Comparison of ENCODE assay signal across 8 cellular contexts in genomic region chr6:31621991-31622390, GRCh38. TPM values are rescaled to one million over a fixed set of nuclear protein-coding genes. Genes with fewer than 3 reads are reported as not detected.
DNase-seq lines count a peak whose midpoint lies in the region; ATAC-seq and TF ChIP-seq lines count a peak whose summit lies in the region.

No MANE protein-coding gene starts in this region.

- H3K36me3 Mint-ChIP-seq in activated T-cell treated with anti-CD3 and anti-CD28 coated beads, Interleukin-2, amount 50 U/mL, for 4 hours (ENCODE audit: insufficient read depth) = peaks cover 36% of the 10 kb centered on the region
- H3K36me3 Mint-ChIP-seq in activated T-helper 2 cell treated with anti-CD3 and anti-CD28 coated beads, Interferon-gamma antibody, Interleukin-2, Interleukin-4, amounts not matched to agents 10 μg/mL and 5 μg/mL and 100 μg/mL, durations not matched to agents 14 hours and 24 hours and 36 hours (ENCODE audit: low read depth) = peaks cover 59% of the 10 kb centered on the region

- H3K4me3 Mint-ChIP-seq in activated T-cell treated with anti-CD3 and anti-CD28 coated beads, Interleukin-2, amount 50 U/mL, for 4 hours = peak overlapping the region; percentile 92
- peak overlapping the region; percentile 94 for H3K4me3 Mint-ChIP-seq in activated T-helper 2 cell treated with anti-CD3 and anti-CD28 coated beads, Interferon-gamma antibody, Interleukin-2, Interleukin-4, amounts not matched to agents 10 μg/mL and 5 μg/mL and 100 μg/mL, durations not matched to agents 14 hours and 24 hours and 36 hours (ENCODE audit: low read depth)

- intact Hi-C loops in activated T-helper 2 cell treated with anti-CD3 and anti-CD28 coated beads, Interferon-gamma antibody, Interleukin-2, Interleukin-4, amounts not matched to agents 10 μg/mL and 5 μg/mL and 100 μg/mL, durations not matched to agents 14 hours and 24 hours and 36 hours (cut with micrococcal nuclease) = loop anchor here (2.0 kb wide), 1 partner anchor 117 kb away; no protein-coding TSS in a partner anchor

- H3K27me3 ChIP-seq in iPS-20b (ENCODE audit: insufficient read depth, low read length) = no peaks in the 10 kb centered on the region
- H3K27me3 ChIP-seq in thoracic aorta (replicated peaks; ENCODE audit: insufficient read depth) = no peaks in the 10 kb centered on the region

- H3K4me3 ChIP-seq in iPS-20b (ENCODE audit: low read length) = peak overlapping the region; percentile 84
- H3K4me3 ChIP-seq in thoracic aorta = peak overlapping the region; percentile 96

- H3K9me3 ChIP-seq in iPS-20b (ENCODE audit: insufficient read depth, low read depth, low read length) (no peaks in the 10 kb centered on the region), thoracic aorta (no peaks in the 10 kb centered on the region)

- no peak overlapping the region for H3K27ac ChIP-seq in iPS-20b (ENCODE audit: low read length)
- peak overlapping the region; percentile 96 to 97 for H3K27ac ChIP-seq in thoracic aorta

- peaks cover 10% of the 10 kb centered on the region; the same call in 1 of the 2 replicates for H3K4me1 ChIP-seq in iPS-20b (ENCODE audit: insufficient read depth, low read length)
- peaks cover 6 to 20% of the 10 kb centered on the region in 2 donors for H3K4me1 ChIP-seq in thoracic aorta (ENCODE audit: control insufficient read depth in 1 of 2, low read depth in 2 of 2)

- peak overlapping the region; percentile 93 for H3K27ac Mint-ChIP-seq in activated T-helper 2 cell treated with anti-CD3 and anti-CD28 coated beads, Interferon-gamma antibody, Interleukin-2, Interleukin-4, amounts not matched to agents 10 μg/mL and 5 μg/mL and 100 μg/mL, durations not matched to agents 14 hours and 24 hours and 36 hours

- TF ChIP-seq CTCF in thoracic aorta (IDR thresholded peaks at IDR 0.05) = no peak

- no peaks in the 10 kb centered on the region for H3K9me3 Mint-ChIP-seq in activated T-cell treated with anti-CD3 and anti-CD28 coated beads, Interleukin-2, amount 50 U/mL, for 4 hours
- H3K9me3 Mint-ChIP-seq in activated T-helper 2 cell treated with anti-CD3 and anti-CD28 coated beads, Interferon-gamma antibody, Interleukin-2, Interleukin-4, amounts not matched to agents 10 μg/mL and 5 μg/mL and 100 μg/mL, durations not matched to agents 14 hours and 24 hours and 36 hours = no peaks in the 10 kb centered on the region

- H3K36me3 ChIP-seq in iPS-20b (ENCODE audit: insufficient read depth, low read depth, low read length) = peaks cover 55% of the 10 kb centered on the region
- peaks cover 35% of the 10 kb centered on the region for H3K36me3 ChIP-seq in thoracic aorta

- H3K27me3 Mint-ChIP-seq in activated T-cell treated with anti-CD3 and anti-CD28 coated beads, Interleukin-2, amount 50 U/mL, for 4 hours (ENCODE audit: low read depth) = no peaks in the 10 kb centered on the region
- H3K27me3 Mint-ChIP-seq in activated T-helper 2 cell treated with anti-CD3 and anti-CD28 coated beads, Interferon-gamma antibody, Interleukin-2, Interleukin-4, amounts not matched to agents 10 μg/mL and 5 μg/mL and 100 μg/mL, durations not matched to agents 14 hours and 24 hours and 36 hours (ENCODE audit: low read depth) = no peaks in the 10 kb centered on the region

- ATAC-seq in activated T-cell treated with anti-CD3 and anti-CD28 coated beads, Interleukin-2, amount 50 U/mL, for 4 hours = no peak
- ATAC-seq in thoracic aorta (ENCODE audit: insufficient number of reproducible peaks, low FRiP score, low read depth) = no peak
- ATAC-seq in GM21367 (IDR thresholded peaks at IDR 0.05; ENCODE audit: unreplicated experiment) = no peak

- no peak for DNase-seq in activated T-cell treated with anti-CD3 and anti-CD28 coated beads, Interleukin-2, amount 50 U/mL, for 4 hours
- DNase-seq in activated T-cell treated with anti-CD3 and anti-CD28 coated beads, Interleukin-2, amount 50 U/mL, for 1 hour = no peak
- DNase-seq in activated T-helper 2 cell treated with anti-CD3 and anti-CD28 coated beads, Interferon-gamma antibody, Interleukin-2, Interleukin-4, amounts not matched to agents 10 μg/mL and 5 μg/mL and 100 μg/mL, durations not matched to agents 14 hours and 24 hours and 36 hours (ENCODE audit: low spot score) = no peak
- DNase-seq in thoracic aorta (ENCODE audit: low spot score) (no peak), glomerular visceral epithelial cell (ENCODE audit: extremely low spot score) (no peak), NCI-H128 (lab: John Stamatoyannopoulos, UW; ENCODE audit: unreplicated experiment) (no peak)

- peaks cover 25% of the 10 kb centered on the region for H3K4me1 Mint-ChIP-seq in activated T-cell treated with anti-CD3 and anti-CD28 coated beads, Interleukin-2, amount 50 U/mL, for 4 hours (ENCODE audit: low read depth)
- H3K4me1 Mint-ChIP-seq in activated T-helper 2 cell treated with anti-CD3 and anti-CD28 coated beads, Interferon-gamma antibody, Interleukin-2, Interleukin-4, amounts not matched to agents 10 μg/mL and 5 μg/mL and 100 μg/mL, durations not matched to agents 14 hours and 24 hours and 36 hours (ENCODE audit: low read depth) = peaks cover 22% of the 10 kb centered on the region

- peak overlapping the region; percentile 91; the same call in 1 of the 2 replicates for H3K9ac ChIP-seq in iPS-20b (ENCODE audit: low read depth, low read length)

RNA-seq across cellular contexts. Expression of gene PRRC2A, which starts 1.5 kb away (rescaled TPM):
- total RNA-seq in activated T-cell treated with anti-CD3 and anti-CD28 coated beads, Interleukin-2, amount 50 U/mL, for 4 hours = 100 to 1,000 TPM; 290 to 309 (median 306) TPM
- total RNA-seq in activated T-helper 2 cell treated with anti-CD3 and anti-CD28 coated beads, Interferon-gamma antibody, Interleukin-2, Interleukin-4, amounts not matched to agents 10 μg/mL and 5 μg/mL and 100 μg/mL, durations not matched to agents 14 hours and 24 hours and 36 hours = 298 and 304 TPM in 2 replicates
- 100 to 1,000 TPM in 1 of 2 donors, 10 to 100 TPM in 1; 94.2 to 130 TPM for total RNA-seq in thoracic aorta

RNA-seq across cellular contexts. Expression of gene AIF1, which starts 7.0 kb away (rescaled TPM):
- 10 to 100 TPM; 18.5 to 57.5 (median 36.5) TPM for total RNA-seq in activated T-cell treated with anti-CD3 and anti-CD28 coated beads, Interleukin-2, amount 50 U/mL, for 4 hours
- total RNA-seq in activated T-helper 2 cell treated with anti-CD3 and anti-CD28 coated beads, Interferon-gamma antibody, Interleukin-2, Interleukin-4, amounts not matched to agents 10 μg/mL and 5 μg/mL and 100 μg/mL, durations not matched to agents 14 hours and 24 hours and 36 hours = 71.8 and 78.2 TPM in 2 replicates
- total RNA-seq in thoracic aorta = 10 to 100 TPM; 21.5 to 39.6 TPM

RNA-seq across cellular contexts. Expression of gene NCR3, which starts 29.2 kb away (rescaled TPM):
- total RNA-seq in activated T-cell treated with anti-CD3 and anti-CD28 coated beads, Interleukin-2, amount 50 U/mL, for 4 hours = 10 to 100 TPM in 1 of 3 donors, 1 to 10 TPM in 2; 6.0 to 27.3 (median 8.4) TPM
- 8.0 and 9.3 TPM in 2 replicates for total RNA-seq in activated T-helper 2 cell treated with anti-CD3 and anti-CD28 coated beads, Interferon-gamma antibody, Interleukin-2, Interleukin-4, amounts not matched to agents 10 μg/mL and 5 μg/mL and 100 μg/mL, durations not matched to agents 14 hours and 24 hours and 36 hours
- total RNA-seq in thoracic aorta = not detected

RNA-seq across cellular contexts. Expression of gene BAG6, which starts 30.5 kb away (rescaled TPM):
- total RNA-seq in activated T-cell treated with anti-CD3 and anti-CD28 coated beads, Interleukin-2, amount 50 U/mL, for 4 hours = 100 to 1,000 TPM; 403 to 418 (median 411) TPM
- total RNA-seq in activated T-helper 2 cell treated with anti-CD3 and anti-CD28 coated beads, Interferon-gamma antibody, Interleukin-2, Interleukin-4, amounts not matched to agents 10 μg/mL and 5 μg/mL and 100 μg/mL, durations not matched to agents 14 hours and 24 hours and 36 hours = 330 and 335 TPM in 2 replicates
- 100 to 1,000 TPM; 154 to 182 TPM for total RNA-seq in thoracic aorta

RNA-seq across cellular contexts. Expression of gene APOM, which starts 33.7 kb away (rescaled TPM):
- total RNA-seq in activated T-cell treated with anti-CD3 and anti-CD28 coated beads, Interleukin-2, amount 50 U/mL, for 4 hours = 1 to 10 TPM; 1.8 to 2.8 (median 2.1) TPM
- total RNA-seq in activated T-helper 2 cell treated with anti-CD3 and anti-CD28 coated beads, Interferon-gamma antibody, Interleukin-2, Interleukin-4, amounts not matched to agents 10 μg/mL and 5 μg/mL and 100 μg/mL, durations not matched to agents 14 hours and 24 hours and 36 hours = 2.3 and 2.4 TPM in 2 replicates
- total RNA-seq in thoracic aorta = 1 to 10 TPM in 1 of 2 donors, not detected in 1; 2.2 TPM
